ENCODE assay signal across 8 cellular contexts in the genomic region with DNA sequence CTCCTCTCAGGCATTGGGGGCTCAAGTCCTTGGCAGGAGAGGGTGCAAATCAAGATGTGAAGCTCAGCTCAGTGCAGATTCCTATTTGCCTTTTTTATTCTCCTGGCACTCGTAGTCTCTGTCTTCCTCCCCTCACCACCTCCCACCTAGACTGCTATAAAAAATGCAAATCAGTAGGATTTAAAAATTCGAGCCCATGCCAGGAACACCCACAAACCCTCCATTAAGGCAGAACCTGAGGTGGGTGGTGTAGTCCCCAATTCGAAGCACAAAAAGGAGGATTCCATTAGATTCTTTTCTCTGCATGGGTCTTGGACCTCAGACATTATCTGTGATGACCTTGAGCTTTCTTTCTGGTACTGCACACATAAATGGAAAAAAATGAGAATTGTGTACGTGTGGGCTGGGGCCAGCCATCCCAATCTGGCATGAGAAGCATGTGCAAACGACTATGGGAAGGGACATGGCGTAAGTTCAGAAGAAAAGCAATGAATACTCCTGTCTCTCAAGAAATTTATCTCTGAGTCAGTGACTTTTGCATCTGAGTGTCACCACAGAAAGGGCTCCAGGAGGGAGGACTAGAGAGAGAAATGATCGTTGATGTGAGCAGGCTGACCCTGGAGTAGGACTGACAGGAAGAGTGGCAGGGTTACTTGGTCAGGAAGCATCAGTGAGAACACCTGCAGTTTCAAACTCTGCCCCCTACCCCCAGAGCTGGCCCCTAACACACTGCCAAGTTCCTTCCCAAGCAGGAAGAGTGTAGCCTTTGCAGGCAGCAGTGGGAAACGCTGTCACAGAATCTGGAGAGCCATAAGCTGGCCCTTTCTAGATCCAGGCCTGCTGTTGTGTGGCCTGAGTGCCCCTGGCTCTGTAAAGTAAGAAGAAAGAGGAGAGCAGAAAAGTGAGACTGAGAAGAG. TPM values are rescaled to one million over a fixed set of nuclear protein-coding genes. Genes with fewer than 3 reads are reported as not detected.
DNase-seq lines count a peak whose midpoint lies in the region; ATAC-seq and TF ChIP-seq lines count a peak whose summit lies in the region.

No MANE protein-coding gene starts in this region.

- H3K4me3 ChIP-seq in right atrium auricular region (peak overlapping the region; percentile 62 to 65), astrocyte of the cerebellum (ENCODE audit: low read depth, low read length) (peak overlapping the region; percentile 49), mesodermal cell (ENCODE audit: extremely low read depth, insufficient read depth, low read length, poor library complexity, severe bottlenecking) (peak overlapping the region; percentile 70), uterus (peak overlapping the region in 1 of 2 donors; percentile 41)

- 34 to 55% methylated on average over 4 to 6 of the region's 8 CpGs for WGBS in mesodermal cell (ENCODE audit: insufficient coverage in 2 of 2), 2 experiments

- H3K4me1 ChIP-seq in right atrium auricular region (peaks cover 0 to 89% of the 10 kb centered on the region in 2 donors), mesodermal cell (ENCODE audit: control insufficient read depth, insufficient read depth, low read length, poor library complexity, severe bottlenecking) (peaks cover 34% of the 10 kb centered on the region), uterus (peaks cover 0 to 6% of the 10 kb centered on the region in 2 donors)

- H3K9me3 ChIP-seq in right atrium auricular region, result no peaks in the 10 kb centered on the region
- no peaks in the 10 kb centered on the region for H3K9me3 ChIP-seq in mesodermal cell (ENCODE audit: control insufficient read depth, low read length)
- H3K9me3 ChIP-seq in uterus, result no peaks in the 10 kb centered on the region

- no peak for ATAC-seq in Right ventricle myocardium inferior

- no peak for DNase-seq in right atrium auricular region (ENCODE audit: low spot score)
- DNase-seq in Right ventricle myocardium inferior (ENCODE audit: missing footprints), result no peak
- DNase-seq in astrocyte of the cerebellum (ENCODE audit: low read depth), result no peak
- peak in 1 of 2 donors; percentile 10 for DNase-seq in uterus
- no peak for DNase-seq in NOMO-1 treated with DMSO at 0.1 percent for 48 hours (lab: John Stamatoyannopoulos, UW; ENCODE audit: unreplicated experiment)
- DNase-seq in NCI-H2196 treated with DMSO at 0.1 percent for 48 hours (lab: John Stamatoyannopoulos, UW; ENCODE audit: unreplicated experiment), result no peak
- DNase-seq in OCI-M1 (lab: John Stamatoyannopoulos, UW), result no peak

- TF ChIP-seq CTCF in right atrium auricular region (IDR thresholded peaks at IDR 0.05) (no peak), astrocyte of the cerebellum (IDR thresholded peaks at IDR 0.05; ENCODE audit: low read depth, low read length, missing control alignments) (no peak), uterus (IDR thresholded peaks at IDR 0.05) (no peak)

- H3K36me3 ChIP-seq in right atrium auricular region (no peaks in the 10 kb centered on the region), mesodermal cell (ENCODE audit: control insufficient read depth, insufficient read depth, low read length) (peaks cover 5% of the 10 kb centered on the region), uterus (no peaks in the 10 kb centered on the region)

- H3K27me3 ChIP-seq in right atrium auricular region (no peaks in the 10 kb centered on the region), uterus (no peaks in the 10 kb centered on the region)

- H3K27ac ChIP-seq in right atrium auricular region (peak overlapping the region; percentile 96 to 98), mesodermal cell (ENCODE audit: low read depth, low read length, severe bottlenecking) (no peak overlapping the region), uterus (peak overlapping the region; percentile 84 to 88)

- in situ Hi-C loops in astrocyte of the cerebellum (cut with HindIII; ENCODE audit: low sequenced_read_pairs), result no loop called here

- TF ChIP-seq POLR2A in uterus (IDR thresholded peaks at IDR 0.05), result no peak

- intact Hi-C loops in Right ventricle myocardium inferior (cut with DNase I) (no loop called here), uterus (cut with DNase I; ENCODE audit: low total_unique reads) (no loop called here)

RNA-seq across cellular contexts. Expression of gene INKA2, which starts 1.7 kb away (rescaled TPM):
- total RNA-seq in right atrium auricular region (10 to 100 TPM; 17.3 to 23.4 TPM), Right ventricle myocardium inferior (28.5 TPM), uterus (10 to 100 TPM in 1 of 4 donors, 1 to 10 TPM in 1, under 1 TPM in 1, not detected in 1; 0.51 to 16.4 (median 6.4) TPM)
- polyA plus RNA-seq in mesodermal cell (2013, experiment 1 of 2), result 2.8 TPM
- polyA plus RNA-seq in mesodermal cell (2013, experiment 2 of 2), result 0.96 TPM

RNA-seq across cellular contexts. Expression of gene DDX20, which starts 18.2 kb away (rescaled TPM):
- total RNA-seq in right atrium auricular region, result 1 to 10 TPM; 6.1 to 8.8 TPM
- 6.6 TPM for total RNA-seq in Right ventricle myocardium inferior
- polyA plus RNA-seq in mesodermal cell (2013, experiment 1 of 2), result 12.6 TPM
- polyA plus RNA-seq in mesodermal cell (2013, experiment 2 of 2), result 13.7 TPM
- total RNA-seq in uterus, result 10 to 100 TPM; 13.3 to 38.2 (median 20.1) TPM
